24 cellular contexts compared by ENCODE assay signal in the genomic region with DNA sequence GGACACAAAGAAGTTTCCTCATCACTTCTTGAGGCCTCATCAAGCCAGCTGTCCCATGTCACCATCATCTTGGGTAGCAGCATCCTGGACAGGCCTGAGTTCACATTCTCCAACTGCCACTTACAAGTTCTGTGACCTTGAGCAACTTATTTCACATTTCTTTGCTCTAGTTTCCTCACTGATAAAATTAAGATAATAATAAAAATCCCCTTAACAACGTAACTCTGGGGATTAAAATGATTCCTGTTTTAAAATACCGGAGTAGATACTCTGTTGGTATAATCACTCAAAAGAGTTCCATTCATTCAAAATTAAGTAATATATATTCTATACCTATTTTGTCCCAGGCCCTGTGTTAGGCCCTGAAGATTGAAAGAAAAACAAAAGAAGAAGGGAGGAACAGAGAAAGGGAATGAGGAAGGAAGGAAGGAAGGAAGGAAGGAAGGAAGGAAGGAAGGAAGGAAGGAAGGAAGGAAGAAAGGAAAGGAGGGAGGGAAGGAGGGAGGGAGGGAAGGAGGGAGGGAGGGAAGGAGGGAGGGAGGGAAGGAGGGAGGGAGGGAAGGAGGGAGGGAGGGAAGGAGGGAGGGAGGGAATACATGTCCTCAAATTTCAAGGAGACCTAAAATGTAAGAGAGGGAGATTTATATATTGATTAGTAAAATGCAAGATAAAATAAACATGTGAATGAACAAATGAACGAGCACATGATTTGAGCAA. TPM values are rescaled to one million over a fixed set of nuclear protein-coding genes. Genes with fewer than 3 reads are reported as not detected.
"Had no signal": no experiment of that assay in that cellular context is flagged by ENCODE, and none has a peak within 500 bp of the region (broad histone marks: within the 10 kb centered on the region; RNA-seq: fewer than 3 reads in every experiment).

No MANE protein-coding gene starts in this region.

- H3K36me3 ChIP-seq: SJSA1 had no signal

- H3K27ac ChIP-seq: SJSA1 had no signal

- H3K9ac ChIP-seq: SK-N-SH had no signal

- DNase-seq: KBM-7, MV-4-11, NCI-H1048, NCI-H1105, NCI-H1417, NCI-H1436 treated with DMSO at 0.1 percent for 48 hours, NCI-H1694, NCI-H187 treated with DMSO at 0.1 percent for 48 hours, NCI-H2029 treated with DMSO at 0.1 percent for 48 hours, NCI-H2171 treated with DMSO at 0.1 percent for 48 hours, NCI-H345, NCI-H446 treated with DMSO at 0.1 percent for 48 hours, NCI-H510A treated with DMSO at 0.1 percent for 48 hours, NCI-H526, Right ventricle myocardium superior, RPMI8226, SIG-M5, SK-N-SH, SW 1271 had no signal

- H3K9me3 ChIP-seq: SJSA1, SK-N-SH had no signal

- H3K27me3 ChIP-seq: SJSA1 had no signal

- H3K4me3 ChIP-seq: SJSA1 had no signal

- H3K4me2 ChIP-seq: SK-N-SH had no signal

- FAIRE-seq: RCC 7860 had no signal

RNA-seq across cellular contexts. Expression of gene NCKAP5, which starts 42.4 kb away (rescaled TPM):
- total RNA-seq: HT-29, MCF 10A had no signal
- polyA plus RNA-seq: IgD-negative memory B cell had no signal
